In genomic region chr22:27468712-27469111, GRCh38 we compare ENCODE assay signal across 34 cellular contexts.
"Had no signal": no experiment of that assay in that cellular context is flagged by ENCODE, and none has a peak within 500 bp of the region (broad histone marks: within the 10 kb centered on the region; RNA-seq: fewer than 3 reads in every experiment).

No MANE protein-coding gene starts in this region.

- ATAC-seq: activated CD8-positive, alpha-beta memory T cell treated with anti-CD3 and anti-CD28 coated beads, Interleukin-2, amount 10 ng/mL, durations not matched to agents 7 days and 5 days; activated naive CD8-positive, alpha-beta T cell treated with anti-CD3 and anti-CD28 coated beads, Interleukin-2, amount 50 U/mL, for 24 hours; Right ventricle myocardium inferior; SK-N-SH treated with all-trans-retinoic acid at 6 μM for 48 hours; T-cell; T-helper 17 cell had no signal

- H3K4me3 ChIP-seq: MG63, PC-9 had no signal

- H3K9me3 ChIP-seq: MG63 had no signal

- H3K27me3 ChIP-seq: MG63 had no signal

- FAIRE-seq: RCC 7860 had no signal

- H3K36me3 ChIP-seq: MG63 had no signal

- H2AFZ ChIP-seq: PC-9 had no signal

- H3K27ac ChIP-seq: PC-9, RWPE1, VCaP had no signal

- DNase-seq: activated B cell treated with CpG ODN at 0.5 μM for 24 hours; activated CD4-positive, alpha-beta memory T cell treated with anti-CD3 and anti-CD28 coated beads, Interleukin-2, amount 10 ng/mL, durations not matched to agents 7 days and 5 days; activated CD4-positive, alpha-beta T cell treated with anti-CD3 and anti-CD28 coated beads for 1 hour; activated CD4-positive, alpha-beta T cell treated with anti-CD3 and anti-CD28 coated beads for 48 hours; activated CD8-positive, alpha-beta memory T cell treated with anti-CD3 and anti-CD28 coated beads for 24 hours; activated CD8-positive, alpha-beta memory T cell treated with anti-CD3 and anti-CD28 coated beads, Interleukin-2, amount 10 ng/mL, durations not matched to agents 7 days and 5 days; activated CD8-positive, alpha-beta memory T cell treated with anti-CD3 and anti-CD28 coated beads, Interleukin-2, amount 50 U/mL, for 48 hours; activated effector memory CD4-positive, alpha-beta T cell treated with Interleukin-2 at 50 U/mL for 16 hours; activated naive CD4-positive, alpha-beta T cell treated with anti-CD3 and anti-CD28 coated beads, Interleukin-2, amount 10 ng/mL, durations not matched to agents 7 days and 5 days; activated naive CD8-positive, alpha-beta T cell treated with anti-CD3 and anti-CD28 coated beads, Interleukin-2, amount 50 U/mL, for 24 hours; activated T-cell treated with anti-CD3 and anti-CD28 coated beads, Interleukin-2, amount 50 U/mL, for 48 hours; anterior cingulate cortex; central memory CD4-positive, alpha-beta T cell; Kasumi-1; KG1; MG63; NCI-H1048; NCI-H1105 treated with DMSO at 0.1 percent for 48 hours; NCI-H1436; NCI-H1694; NCI-H1930; NCI-H345; NCI-H526; NCI-H748 treated with DMSO at 0.1 percent for 48 hours; NK-92 treated with Interleukin-12 subunit alpha and Interleukin-12 subunit beta, amount 100 ng/mL, for 24 hours; SIG-M5; T-cell; T-helper 17 cell had no signal

- H3K4me2 ChIP-seq: PC-9 had no signal
